In the genomic region with DNA sequence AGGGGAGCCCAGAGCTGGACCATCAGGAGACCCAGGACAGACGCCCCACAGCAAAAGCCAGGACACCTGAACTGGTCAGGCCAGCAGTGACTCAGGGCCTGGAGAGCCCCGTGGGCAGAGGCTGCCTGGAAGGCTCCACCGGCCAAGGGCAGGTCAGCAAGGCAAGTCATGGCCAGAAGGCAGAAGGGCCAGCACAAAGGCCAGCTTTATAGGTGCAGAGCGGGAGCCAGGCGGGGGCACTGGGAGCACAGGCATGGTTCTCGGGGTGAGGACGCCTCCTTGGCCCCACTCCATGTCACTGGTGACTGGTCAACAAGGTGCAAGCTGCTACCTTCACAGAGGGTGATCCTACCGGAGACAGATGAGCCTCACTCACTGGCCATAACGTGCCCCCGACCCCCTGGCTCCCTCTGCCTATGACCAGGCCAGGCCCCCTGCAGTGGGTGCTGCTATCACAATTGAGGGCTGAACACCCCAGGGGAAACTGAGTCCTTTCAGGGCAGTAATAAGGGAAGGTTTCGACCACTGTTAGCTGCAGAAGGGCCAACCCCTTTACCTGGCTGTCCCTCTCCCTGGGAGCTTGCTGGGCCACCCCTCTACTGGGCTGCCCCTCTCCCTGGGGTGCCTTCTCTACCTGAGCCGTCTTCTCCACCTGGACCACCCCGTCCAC, we compare ENCODE assay signal across 17 cellular contexts.
DNase-seq lines count a peak whose midpoint lies in the region; ATAC-seq, FAIRE-seq and TF ChIP-seq lines count a peak whose summit lies in the region.
"Had no signal": no experiment of that assay in that cellular context is flagged by ENCODE, and none has a peak within 500 bp of the region (broad histone marks: within the 10 kb centered on the region; RNA-seq: fewer than 3 reads in every experiment).

No MANE protein-coding gene starts in this region.

- CTCF ChIA-PET in K562 (lab: Yijun Ruan, JAX; ENCODE audit: low intra/inter-chr PET ratio), result no interaction called here
- CTCF ChIA-PET in activated CD4-positive, alpha-beta memory T cell treated with anti-CD3 and anti-CD28 coated beads for 36 hours (lab: Charles Lee), result no interaction called here

- H4K8ac ChIP-seq in mesenchymal stem cell (ENCODE audit: low read length), result no peak overlapping the region

- no peak overlapping the region for H3K18ac ChIP-seq in mesenchymal stem cell (ENCODE audit: low read depth in 1 of 2, low read length in 2 of 2)

- no peak overlapping the region for H3K23ac ChIP-seq in mesenchymal stem cell (ENCODE audit: low read length in 2 of 2)

- in situ Hi-C loops in K562 (cut with MboI), result no loop called here

- H3K79me2 ChIP-seq in K562 (ENCODE audit: control insufficient read depth, insufficient read depth, low read length), result no peaks in the 10 kb centered on the region

- no peak overlapping the region for H2BK5ac ChIP-seq in mesenchymal stem cell (ENCODE audit: low read depth, low read length, poor library complexity, severe bottlenecking)

- H3K27me3 ChIP-seq in K562 (ENCODE audit: control insufficient read depth in 2 of 2, insufficient read depth in 2 of 2, low read length in 2 of 2) (peaks cover 37 to 79% of the 10 kb centered on the region in 2 experiments), mesenchymal stem cell (ENCODE audit: control insufficient read depth in 1 of 2, insufficient read depth in 1 of 2, low read length in 2 of 2) (no peaks in the 10 kb centered on the region)
- H3K27me3 ChIP-seq: BLaER1 had no signal

- no peak overlapping the region for H2BK12ac ChIP-seq in mesenchymal stem cell (ENCODE audit: low read length in 2 of 2)

- H3K4me3 ChIP-seq in K562, result no peak overlapping the region
- H3K4me3 ChIP-seq in mesenchymal stem cell (ENCODE audit: insufficient read depth in 1 of 2, low read depth in 1 of 2, low read length in 2 of 2), result no peak overlapping the region
- H3K4me3 ChIP-seq: BLaER1 had no signal

- no peak overlapping the region for H3K4me3 Mint-ChIP-seq in activated CD4-positive, alpha-beta memory T cell treated with anti-CD3 and anti-CD28 coated beads for 36 hours

- intact Hi-C loops in K562 (cut with micrococcal nuclease), result no loop called here
- intact Hi-C loops in activated CD4-positive, alpha-beta memory T cell treated with anti-CD3 and anti-CD28 coated beads for 36 hours (cut with micrococcal nuclease), result no loop called here

- no peak overlapping the region for H3K4me2 ChIP-seq in K562 (ENCODE audit: insufficient read depth, low read length)
- H3K4me2 ChIP-seq in mesenchymal stem cell (ENCODE audit: low read length, poor library complexity, severe bottlenecking), result no peak overlapping the region
- H3K4me2 ChIP-seq: BLaER1 had no signal

- H4K20me1 ChIP-seq in K562 (replicated peaks; ENCODE audit: control insufficient read depth, insufficient read depth, low read length), result 0 out of 2 replicates have a peak, but pooled peaks cover 3% of the 10 kb centered on the region
- H4K20me1 ChIP-seq: BLaER1 had no signal

- TF ChIP-seq EP300 in K562 (IDR thresholded peaks at IDR 0.05; ENCODE audit: low read length), result no peak

- H3K4me1 Mint-ChIP-seq in activated CD4-positive, alpha-beta memory T cell treated with anti-CD3 and anti-CD28 coated beads for 36 hours (ENCODE audit: low read depth), result no peaks in the 10 kb centered on the region

- H3K9me1 ChIP-seq in K562 (ENCODE audit: control insufficient read depth, insufficient read depth, low read length), result no peaks in the 10 kb centered on the region

- no peak overlapping the region for H3K4ac ChIP-seq in mesenchymal stem cell (ENCODE audit: low read depth in 1 of 2, low read length in 2 of 2)

- ATAC-seq in K562 (peak; percentile 48; the same call in 2 of the 3 replicates), HG03159 (IDR thresholded peaks at IDR 0.05; ENCODE audit: unreplicated experiment) (no peak)
- ATAC-seq in stimulated activated naive CD8-positive, alpha-beta T cell treated with anti-CD3 and anti-CD28 coated beads, Interleukin-15, Interleukin-2, amounts not matched to agents 100 U/mL and 50 U/mL, for 24 hours, result peak; percentile 29

- no peaks in the 10 kb centered on the region for H3K79me1 ChIP-seq in mesenchymal stem cell (replicated peaks; ENCODE audit: low read length, poor library complexity, severe bottlenecking)

- no peak overlapping the region for H3K9ac ChIP-seq in K562 (ENCODE audit: insufficient read depth in 1 of 2, low read depth in 2 of 2, low read length in 2 of 2)
- H3K9ac ChIP-seq in mesenchymal stem cell (ENCODE audit: low read length), result no peak overlapping the region
- H3K9ac ChIP-seq: BLaER1 had no signal

- no peak overlapping the region for H4K91ac ChIP-seq in mesenchymal stem cell (ENCODE audit: low read length)

- H3K9me3 Mint-ChIP-seq in activated CD4-positive, alpha-beta memory T cell treated with anti-CD3 and anti-CD28 coated beads for 36 hours, result no peaks in the 10 kb centered on the region

- no peak overlapping the region for H3K14ac ChIP-seq in mesenchymal stem cell (ENCODE audit: low read length in 2 of 2)

- H3K9me3 ChIP-seq in K562 (replicated peaks; ENCODE audit: control insufficient read depth, insufficient read depth, low read depth, low read length) (no peaks in the 10 kb centered on the region), mesenchymal stem cell (ENCODE audit: control insufficient read depth, low read length) (no peaks in the 10 kb centered on the region)
- H3K9me3 ChIP-seq: BLaER1 had no signal

- H3K4me1 ChIP-seq in K562 (replicated peaks in 1 of 2; ENCODE audit: control insufficient read depth in 2 of 2, insufficient read depth in 2 of 2, low read length in 2 of 2) (peaks cover 0 to 10% of the 10 kb centered on the region in 2 experiments; a peak in 1 of 5 replicates), mesenchymal stem cell (ENCODE audit: control insufficient read depth, insufficient read depth, low read depth, low read length) (no peaks in the 10 kb centered on the region)
- H3K4me1 ChIP-seq: BLaER1 had no signal

- peak; percentile 58 for DNase-seq in activated effector memory CD4-positive, alpha-beta T cell treated with anti-CD3 and anti-CD28 coated beads, Interleukin-2, amount 50 U/mL, for 16 hours
- no peak for DNase-seq in activated effector memory CD4-positive, alpha-beta T cell treated with Interleukin-2 at 50 U/mL for 16 hours
- DNase-seq in K562 (ENCODE audit: extremely low read depth in 1 of 4, low spot score in 3 of 4), result no peak
- peak; percentile 84 for DNase-seq in mesenteric fat pad (ENCODE audit: low spot score)
- DNase-seq in stimulated activated naive CD8-positive, alpha-beta T cell treated with anti-CD3 and anti-CD28 coated beads, Interleukin-15, Interleukin-2, amounts not matched to agents 100 U/mL and 50 U/mL, for 24 hours, result no peak
- no peak for DNase-seq in mesenchymal stem cell
- DNase-seq in activated CD4-positive, alpha-beta memory T cell treated with anti-CD3 and anti-CD28 coated beads for 36 hours, result no peak
- DNase-seq: 8988T; EL; NCI-H1436; NCI-H2081; NCI-H524; NK-92 treated with Interleukin-12 subunit alpha and Interleukin-12 subunit beta, amount 100 ng/mL, for 24 hours; OCI-M1 had no signal

- POLR2A ChIA-PET in K562 (lab: Yijun Ruan, JAX), result interaction anchor here (0.6 kb wide), 1 partner anchor 12 kb away, joined by 3 read pairs; no protein-coding TSS in a partner anchor
- POLR2A ChIA-PET in activated CD4-positive, alpha-beta memory T cell treated with anti-CD3 and anti-CD28 coated beads for 36 hours (lab: Charles Lee), result no interaction called here

- H3K27ac Mint-ChIP-seq in activated CD4-positive, alpha-beta memory T cell treated with anti-CD3 and anti-CD28 coated beads for 36 hours, result no peak overlapping the region

- no peak overlapping the region for H2BK120ac ChIP-seq in mesenchymal stem cell (ENCODE audit: low read depth, low read length)

- no peak overlapping the region for H2AFZ ChIP-seq in K562 (ENCODE audit: low read depth, low read length)
- H2AFZ ChIP-seq in mesenchymal stem cell (ENCODE audit: low read depth, low read length), result no peak overlapping the region

- TF ChIP-seq POLR2A in K562 (conservative IDR thresholded peaks at IDR 0.05), result no peak

- H3K36me3 ChIP-seq in K562 (ENCODE audit: control insufficient read depth, insufficient read depth, low read length), result no peaks in the 10 kb centered on the region
- no peaks in the 10 kb centered on the region for H3K36me3 ChIP-seq in mesenchymal stem cell (ENCODE audit: control insufficient read depth in 1 of 2, insufficient read depth in 2 of 2, low read depth in 1 of 2, low read length in 2 of 2)
- H3K36me3 ChIP-seq: BLaER1 had no signal

- TF ChIP-seq RAD21 in K562 (CRISPR knock-in tag; conservative IDR thresholded peaks at IDR 0.05 in 1 of 2, IDR thresholded peaks at IDR 0.05 in 1 of 2), result no peak

- H2AK5ac ChIP-seq in mesenchymal stem cell (ENCODE audit: low read length, severe bottlenecking), result no peak overlapping the region

- no peaks in the 10 kb centered on the region for H3K36me3 Mint-ChIP-seq in activated CD4-positive, alpha-beta memory T cell treated with anti-CD3 and anti-CD28 coated beads for 36 hours

- no peaks in the 10 kb centered on the region for H3K27me3 Mint-ChIP-seq in activated CD4-positive, alpha-beta memory T cell treated with anti-CD3 and anti-CD28 coated beads for 36 hours

- BruUV-seq in K562 (replicated peaks; lab: Mats Ljungman, UMichigan), result no TSS peak

- no peak for FAIRE-seq in K562 (lab: Jason Lieb, UNC)
- FAIRE-seq: H1 had no signal

- 1% methylated on average over 11 of the region's 13 CpGs for WGBS in K562 (ENCODE audit: insufficient coverage, low coverage, missing lambda C conversion rate)
- WGBS in mesenchymal stem cell, result 86% methylated on average over 10 of the region's 13 CpGs

- TF ChIP-seq CTCF in K562 (IDR thresholded peaks at IDR 0.05 in 2 of 3, conservative IDR thresholded peaks at IDR 0.05 in 1 of 3; ENCODE audit: insufficient read depth in 2 of 3, low read depth in 1 of 3, low read length in 3 of 3), result no peak

- H3K27ac ChIP-seq in K562 (ENCODE audit: extremely low read depth, low read depth, low read length) (no peak overlapping the region), mesenchymal stem cell (ENCODE audit: low read length, poor library complexity, severe bottlenecking) (no peak overlapping the region)
- H3K27ac ChIP-seq: BLaER1 had no signal

- H2BK15ac ChIP-seq in mesenchymal stem cell (ENCODE audit: low read depth, poor library complexity, severe bottlenecking), result no peak overlapping the region

TF ChIP-seq in K562, 482 proteins besides CTCF, POLR2A, EP300 and RAD21 (continues in another document):
- no peak for TF ChIP-seq ZNF707 (CRISPR knock-in tag; conservative IDR thresholded peaks at IDR 0.05)
- no peak for TF ChIP-seq CHD4 (IDR thresholded peaks at IDR 0.05; ENCODE audit: insufficient read depth, insufficient replicate concordance, low read depth, low read length, poor library complexity, severe bottlenecking)
- no peak for TF ChIP-seq SRF (CRISPR knock-in tag; IDR thresholded peaks at IDR 0.05)

Comparison
In these comparisons a context has a peak if more than half of its experiments do, and no peak if none do; other contexts are left out.
1. DNase-seq: peak in activated effector memory CD4-positive, alpha-beta T cell treated with anti-CD3 and anti-CD28 coated beads, Interleukin-2, amount 50 U/mL, for 16 hours (single experiment) and mesenteric fat pad (single experiment); none in activated effector memory CD4-positive, alpha-beta T cell treated with Interleukin-2 at 50 U/mL for 16 hours (single experiment), K562 (0 of 4), stimulated activated naive CD8-positive, alpha-beta T cell treated with anti-CD3 and anti-CD28 coated beads, Interleukin-15, Interleukin-2, amounts not matched to agents 100 U/mL and 50 U/mL, for 24 hours (single experiment), mesenchymal stem cell (single experiment) and activated CD4-positive, alpha-beta memory T cell treated with anti-CD3 and anti-CD28 coated beads for 36 hours (single experiment).